ENCODE assay signal across 15 cellular contexts in the genomic region with DNA sequence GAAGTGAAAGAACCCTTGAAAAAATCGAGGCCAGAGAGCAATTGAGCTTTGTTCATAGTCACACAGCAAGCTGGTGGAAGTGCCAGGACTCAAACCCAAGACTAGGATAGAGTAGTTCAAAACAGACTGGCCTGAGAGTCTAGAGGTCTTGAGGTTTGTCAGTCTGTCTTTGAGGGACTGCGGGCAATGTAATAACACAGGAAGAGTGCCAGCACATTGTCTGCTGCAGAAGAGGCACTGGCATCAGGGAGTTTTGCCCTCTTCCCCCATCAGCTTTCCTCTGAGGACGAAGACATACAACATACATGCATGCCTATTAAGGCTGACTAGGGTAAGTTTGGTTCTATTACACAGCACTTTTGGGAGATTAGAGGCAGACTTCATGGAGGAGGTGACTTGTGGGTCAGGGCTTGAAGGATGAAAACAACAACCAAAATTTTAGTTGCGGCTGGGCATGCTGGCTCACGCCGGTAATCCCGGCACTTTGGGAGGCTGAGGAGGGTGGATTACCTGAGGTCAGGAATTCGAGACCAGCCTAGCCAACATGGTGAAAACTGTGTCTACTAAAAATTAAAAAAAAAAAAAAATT.
DNase-seq lines count a peak whose midpoint lies in the region; ATAC-seq and TF ChIP-seq lines count a peak whose summit lies in the region.
"Had no signal": no experiment of that assay in that cellular context is flagged by ENCODE, and none has a peak within 500 bp of the region (broad histone marks: within the 10 kb centered on the region; RNA-seq: fewer than 3 reads in every experiment).

No MANE protein-coding gene starts in this region.

- peak overlapping the region; percentile 89 to 97 (median 93) for H3K27ac Mint-ChIP-seq in CD4-positive, CD25-positive, alpha-beta regulatory T cell
- peak overlapping the region; percentile 94 for H3K27ac Mint-ChIP-seq in activated naive CD8-positive, alpha-beta T cell treated with anti-CD3 and anti-CD28 coated beads for 36 hours
- peak overlapping the region; percentile 74 to 99 (median 94) for H3K27ac Mint-ChIP-seq in naive thymus-derived CD8-positive, alpha-beta T cell

- 50 to 62% methylated on average over 1 to 4 of the region's 8 CpGs for WGBS in gastroesophageal sphincter (ENCODE audit: low coverage in 1 of 2), 2 donors

- peak overlapping the region; percentile 60 for H3K27ac ChIP-seq in CD4-positive, CD25-positive, alpha-beta regulatory T cell (ENCODE audit: insufficient read depth, low read length, poor library complexity, severe bottlenecking)
- H3K27ac ChIP-seq in KOPT-K1 (ENCODE audit: low read depth, low read length, poor library complexity, severe bottlenecking) (peak overlapping the region; percentile 79), gastroesophageal sphincter (peak overlapping the region in 1 of 4 donors; percentile 20)
- H3K27ac ChIP-seq: brain microvascular endothelial cell, foreskin keratinocyte had no signal

- peak overlapping the region; percentile 58 to 90 (median 70) for H3K4me3 Mint-ChIP-seq in CD4-positive, CD25-positive, alpha-beta regulatory T cell
- peak overlapping the region; percentile 79 for H3K4me3 Mint-ChIP-seq in activated naive CD8-positive, alpha-beta T cell treated with anti-CD3 and anti-CD28 coated beads for 36 hours
- H3K4me3 Mint-ChIP-seq in naive thymus-derived CD8-positive, alpha-beta T cell: peak overlapping the region; percentile 54 to 87 (median 74)

- H3K27me3 ChIP-seq in CD4-positive, CD25-positive, alpha-beta regulatory T cell (ENCODE audit: control insufficient read depth, insufficient read depth, low read length): no peaks in the 10 kb centered on the region
- H3K27me3 ChIP-seq in gastroesophageal sphincter: no peaks in the 10 kb centered on the region
- H3K27me3 ChIP-seq: brain microvascular endothelial cell, foreskin keratinocyte had no signal

- H3K4me3 ChIP-seq in CD4-positive, CD25-positive, alpha-beta regulatory T cell (ENCODE audit: low read depth, low read length): peak overlapping the region; percentile 62
- no peak overlapping the region for H3K4me3 ChIP-seq in gastroesophageal sphincter

- POLR2A ChIA-PET in naive thymus-derived CD8-positive, alpha-beta T cell (lab: Charles Lee): interaction anchor here (1.0 to 6.9 kb wide), 4 partner anchors 10 to 99 kb away, joined by 3 to 42 read pairs (median 17); a partner anchor contains a TSS

- no peak for TF ChIP-seq CTCF in gastroesophageal sphincter (IDR thresholded peaks at IDR 0.05)

- ATAC-seq in CD4-positive, CD25-positive, alpha-beta regulatory T cell (ENCODE audit: low read depth in 2 of 2): no peak
- ATAC-seq in naive thymus-derived CD8-positive, alpha-beta T cell: no peak
- ATAC-seq in gastroesophageal sphincter: no peak
- ATAC-seq: foreskin keratinocyte had no signal

- no peaks in the 10 kb centered on the region for H3K36me3 ChIP-seq in CD4-positive, CD25-positive, alpha-beta regulatory T cell (ENCODE audit: control insufficient read depth, insufficient read depth, low read length)
- H3K36me3 ChIP-seq in KOPT-K1 (ENCODE audit: insufficient read depth, low read length) (no peaks in the 10 kb centered on the region), gastroesophageal sphincter (no peaks in the 10 kb centered on the region)
- H3K36me3 ChIP-seq: brain microvascular endothelial cell had no signal

- no peaks in the 10 kb centered on the region for H3K36me3 Mint-ChIP-seq in CD4-positive, CD25-positive, alpha-beta regulatory T cell
- no peaks in the 10 kb centered on the region for H3K36me3 Mint-ChIP-seq in activated naive CD8-positive, alpha-beta T cell treated with anti-CD3 and anti-CD28 coated beads for 36 hours
- H3K36me3 Mint-ChIP-seq in naive thymus-derived CD8-positive, alpha-beta T cell: no peaks in the 10 kb centered on the region

- TF ChIP-seq POLR2A in gastroesophageal sphincter (IDR thresholded peaks at IDR 0.05): no peak

- no peak for TF ChIP-seq EP300 in gastroesophageal sphincter (IDR thresholded peaks at IDR 0.05)

- no peaks in the 10 kb centered on the region for H3K27me3 Mint-ChIP-seq in CD4-positive, CD25-positive, alpha-beta regulatory T cell
- H3K27me3 Mint-ChIP-seq in activated naive CD8-positive, alpha-beta T cell treated with anti-CD3 and anti-CD28 coated beads for 36 hours: no peaks in the 10 kb centered on the region
- H3K27me3 Mint-ChIP-seq in naive thymus-derived CD8-positive, alpha-beta T cell: no peaks in the 10 kb centered on the region

- H3K9me3 Mint-ChIP-seq in CD4-positive, CD25-positive, alpha-beta regulatory T cell: no peaks in the 10 kb centered on the region
- no peaks in the 10 kb centered on the region for H3K9me3 Mint-ChIP-seq in activated naive CD8-positive, alpha-beta T cell treated with anti-CD3 and anti-CD28 coated beads for 36 hours
- no peaks in the 10 kb centered on the region for H3K9me3 Mint-ChIP-seq in naive thymus-derived CD8-positive, alpha-beta T cell

- H3K9me3 ChIP-seq in CD4-positive, CD25-positive, alpha-beta regulatory T cell (ENCODE audit: control insufficient read depth in 2 of 2, low read length in 2 of 2): no peaks in the 10 kb centered on the region
- no peaks in the 10 kb centered on the region for H3K9me3 ChIP-seq in KOPT-K1 (ENCODE audit: insufficient read depth, low read length, poor library complexity, severe bottlenecking)
- H3K9me3 ChIP-seq in gastroesophageal sphincter: no peaks in the 10 kb centered on the region

- peaks cover 65% of the 10 kb centered on the region for H3K4me1 ChIP-seq in CD4-positive, CD25-positive, alpha-beta regulatory T cell (ENCODE audit: control insufficient read depth, insufficient read depth, low read length, poor library complexity, severe bottlenecking)
- H3K4me1 ChIP-seq in gastroesophageal sphincter: peaks cover 0 to 40% (median 20%) of the 10 kb centered on the region in 3 donors

- peak in 1 of 3 donors; percentile 37 for DNase-seq in CD4-positive, CD25-positive, alpha-beta regulatory T cell
- no peak for DNase-seq in activated naive CD8-positive, alpha-beta T cell treated with anti-CD3 and anti-CD28 coated beads for 36 hours
- peak in 1 of 10 donors; percentile 20 for DNase-seq in naive thymus-derived CD8-positive, alpha-beta T cell
- DNase-seq in NCI-H524 treated with DMSO at 0.1 percent for 48 hours (lab: John Stamatoyannopoulos, UW) (no peak), KG1 (lab: John Stamatoyannopoulos, UW) (no peak), HuH-7.5 (ENCODE audit: low spot score) (no peak)
- DNase-seq: AML-193; brain microvascular endothelial cell; foreskin keratinocyte; NCI-H1436 treated with DMSO at 0.1 percent for 48 hours; NCI-H526; stimulated activated CD4-positive, alpha-beta T cell treated with anti-CD3 and anti-CD28 coated beads, Interleukin-1b, Interleukin-23, amount 100 ng/mL, for 48 hours; stimulated activated CD8-positive, alpha-beta memory T cell treated with anti-CD3 and anti-CD28 coated beads, Interleukin-4, amount 100 ng/mL, for 48 hours had no signal

- peaks cover 25 to 76% (median 36%) of the 10 kb centered on the region in 4 donors for H3K4me1 Mint-ChIP-seq in CD4-positive, CD25-positive, alpha-beta regulatory T cell
- H3K4me1 Mint-ChIP-seq in activated naive CD8-positive, alpha-beta T cell treated with anti-CD3 and anti-CD28 coated beads for 36 hours: peaks cover 65% of the 10 kb centered on the region
- H3K4me1 Mint-ChIP-seq in naive thymus-derived CD8-positive, alpha-beta T cell: peaks cover 26 to 81% (median 69%) of the 10 kb centered on the region in 4 donors
